ENCODE assay signal across 2 cellular contexts in the genomic region with DNA sequence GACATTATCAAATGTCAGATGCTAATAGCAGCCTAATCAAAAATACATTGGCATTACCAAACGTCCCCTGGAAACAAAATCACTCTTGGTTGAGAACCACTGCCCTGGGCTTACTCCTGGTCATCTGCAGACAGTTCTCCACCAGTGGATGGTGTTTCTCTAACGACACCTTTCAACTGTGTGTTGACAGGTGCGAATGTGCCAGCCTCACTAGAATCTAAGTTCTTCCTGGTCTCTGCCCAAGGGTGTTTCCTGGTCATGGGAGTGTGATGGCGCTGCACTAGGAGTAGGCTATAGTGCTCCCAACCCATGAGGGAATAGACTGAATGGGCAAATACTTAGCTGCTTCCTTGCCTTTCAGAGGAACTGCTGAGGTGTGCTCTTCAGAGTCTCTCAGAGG.
TF ChIP-seq lines count a peak whose summit lies in the region.

No MANE protein-coding gene starts in this region.

TF ChIP-seq in SK-N-SH treated with all-trans-retinoic acid at 6 μM for 48 hours, 23 proteins besides CTCF, POLR2A, EP300 and RAD21 (continued from another document):
- TF ChIP-seq ISL1 (CRISPR knock-in tag; IDR thresholded peaks at IDR 0.05) = no peak
- TF ChIP-seq, protein P1, sequence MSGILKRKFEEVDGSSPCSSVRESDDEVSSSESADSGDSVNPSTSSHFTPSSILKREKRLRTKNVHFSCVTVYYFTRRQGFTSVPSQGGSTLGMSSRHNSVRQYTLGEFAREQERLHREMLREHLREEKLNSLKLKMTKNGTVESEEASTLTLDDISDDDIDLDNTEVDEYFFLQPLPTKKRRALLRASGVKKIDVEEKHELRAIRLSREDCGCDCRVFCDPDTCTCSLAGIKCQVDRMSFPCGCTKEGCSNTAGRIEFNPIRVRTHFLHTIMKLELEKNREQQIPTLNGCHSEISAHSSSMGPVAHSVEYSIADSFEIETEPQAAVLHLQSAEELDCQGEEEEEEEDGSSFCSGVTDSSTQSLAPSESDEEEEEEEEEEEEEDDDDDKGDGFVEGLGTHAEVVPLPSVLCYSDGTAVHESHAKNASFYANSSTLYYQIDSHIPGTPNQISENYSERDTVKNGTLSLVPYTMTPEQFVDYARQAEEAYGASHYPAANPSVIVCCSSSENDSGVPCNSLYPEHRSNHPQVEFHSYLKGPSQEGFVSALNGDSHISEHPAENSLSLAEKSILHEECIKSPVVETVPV (CRISPR knock-in tag; IDR thresholded peaks at IDR 0.05) = no peak

TF ChIP-seq in K562, 482 proteins besides CTCF, POLR2A, EP300 and RAD21 (continued from another document):
- TF ChIP-seq, protein P2, sequence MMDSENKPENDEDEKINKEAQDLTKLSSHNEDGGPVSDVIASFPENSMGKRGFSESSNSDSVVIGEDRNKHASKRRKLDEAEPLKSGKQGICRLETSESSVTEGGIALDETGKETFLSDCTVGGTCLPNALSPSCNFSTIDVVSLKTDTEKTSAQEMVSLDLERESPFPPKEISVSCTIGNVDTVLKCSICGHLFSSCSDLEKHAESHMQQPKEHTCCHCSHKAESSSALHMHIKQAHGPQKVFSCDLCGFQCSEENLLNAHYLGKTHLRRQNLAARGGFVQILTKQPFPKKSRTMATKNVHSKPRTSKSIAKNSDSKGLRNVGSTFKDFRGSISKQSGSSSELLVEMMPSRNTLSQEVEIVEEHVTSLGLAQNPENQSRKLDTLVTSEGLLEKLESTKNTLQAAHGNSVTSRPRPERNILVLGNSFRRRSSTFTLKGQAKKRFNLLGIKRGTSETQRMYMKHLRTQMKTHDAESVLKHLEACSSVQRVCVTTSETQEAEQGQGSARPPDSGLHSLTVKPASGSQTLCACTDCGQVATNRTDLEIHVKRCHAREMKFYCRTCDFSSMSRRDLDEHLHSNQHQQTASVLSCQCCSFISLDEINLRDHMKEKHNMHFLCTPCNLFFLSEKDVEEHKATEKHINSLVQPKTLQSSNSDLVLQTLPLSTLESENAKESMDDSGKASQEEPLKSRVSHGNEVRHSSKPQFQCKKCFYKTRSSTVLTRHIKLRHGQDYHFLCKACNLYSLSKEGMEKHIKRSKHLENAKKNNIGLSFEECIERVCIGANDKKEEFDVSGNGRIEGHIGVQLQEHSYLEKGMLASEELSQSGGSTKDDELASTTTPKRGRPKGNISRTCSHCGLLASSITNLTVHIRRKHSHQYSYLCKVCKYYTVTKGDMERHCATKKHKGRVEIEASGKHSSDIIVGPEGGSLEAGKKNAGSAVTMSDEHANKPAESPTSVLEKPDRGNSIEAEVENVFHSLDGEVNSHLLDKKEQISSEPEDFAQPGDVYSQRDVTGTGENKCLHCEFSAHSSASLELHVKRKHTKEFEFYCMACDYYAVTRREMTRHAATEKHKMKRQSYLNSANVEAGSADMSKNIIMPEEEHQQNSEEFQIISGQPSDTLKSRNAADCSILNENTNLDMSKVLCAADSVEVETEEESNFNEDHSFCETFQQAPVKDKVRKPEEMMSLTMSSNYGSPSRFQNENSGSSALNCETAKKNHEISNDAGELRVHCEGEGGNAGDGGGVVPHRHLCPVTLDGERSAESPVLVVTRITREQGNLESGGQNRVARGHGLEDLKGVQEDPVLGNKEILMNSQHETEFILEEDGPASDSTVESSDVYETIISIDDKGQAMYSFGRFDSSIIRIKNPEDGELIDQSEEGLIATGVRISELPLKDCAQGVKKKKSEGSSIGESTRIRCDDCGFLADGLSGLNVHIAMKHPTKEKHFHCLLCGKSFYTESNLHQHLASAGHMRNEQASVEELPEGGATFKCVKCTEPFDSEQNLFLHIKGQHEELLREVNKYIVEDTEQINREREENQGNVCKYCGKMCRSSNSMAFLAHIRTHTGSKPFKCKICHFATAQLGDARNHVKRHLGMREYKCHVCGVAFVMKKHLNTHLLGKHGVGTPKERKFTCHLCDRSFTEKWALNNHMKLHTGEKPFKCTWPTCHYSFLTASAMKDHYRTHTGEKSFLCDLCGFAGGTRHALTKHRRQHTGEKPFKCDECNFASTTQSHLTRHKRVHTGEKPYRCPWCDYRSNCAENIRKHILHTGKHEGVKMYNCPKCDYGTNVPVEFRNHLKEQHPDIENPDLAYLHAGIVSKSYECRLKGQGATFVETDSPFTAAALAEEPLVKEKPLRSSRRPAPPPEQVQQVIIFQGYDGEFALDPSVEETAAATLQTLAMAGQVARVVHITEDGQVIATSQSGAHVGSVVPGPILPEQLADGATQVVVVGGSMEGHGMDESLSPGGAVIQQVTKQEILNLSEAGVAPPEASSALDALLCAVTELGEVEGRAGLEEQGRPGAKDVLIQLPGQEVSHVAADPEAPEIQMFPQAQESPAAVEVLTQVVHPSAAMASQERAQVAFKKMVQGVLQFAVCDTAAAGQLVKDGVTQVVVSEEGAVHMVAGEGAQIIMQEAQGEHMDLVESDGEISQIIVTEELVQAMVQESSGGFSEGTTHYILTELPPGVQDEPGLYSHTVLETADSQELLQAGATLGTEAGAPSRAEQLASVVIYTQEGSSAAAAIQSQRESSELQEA (IDR thresholded peaks at IDR 0.05; ENCODE audit: low read depth) = no peak
- TF ChIP-seq HOXB6 (CRISPR knock-in tag; IDR thresholded peaks at IDR 0.05; ENCODE audit: borderline replicate concordance) (no peak), CCNT2 (IDR thresholded peaks at IDR 0.05; ENCODE audit: borderline replicate concordance, extremely low read depth, insufficient read length, low read depth, low read length) (no peak), ZC3H8 (IDR thresholded peaks at IDR 0.05) (no peak), PHB2 (IDR thresholded peaks at IDR 0.05; ENCODE audit: low read depth) (no peak)
- TF ChIP-seq, protein P3, sequence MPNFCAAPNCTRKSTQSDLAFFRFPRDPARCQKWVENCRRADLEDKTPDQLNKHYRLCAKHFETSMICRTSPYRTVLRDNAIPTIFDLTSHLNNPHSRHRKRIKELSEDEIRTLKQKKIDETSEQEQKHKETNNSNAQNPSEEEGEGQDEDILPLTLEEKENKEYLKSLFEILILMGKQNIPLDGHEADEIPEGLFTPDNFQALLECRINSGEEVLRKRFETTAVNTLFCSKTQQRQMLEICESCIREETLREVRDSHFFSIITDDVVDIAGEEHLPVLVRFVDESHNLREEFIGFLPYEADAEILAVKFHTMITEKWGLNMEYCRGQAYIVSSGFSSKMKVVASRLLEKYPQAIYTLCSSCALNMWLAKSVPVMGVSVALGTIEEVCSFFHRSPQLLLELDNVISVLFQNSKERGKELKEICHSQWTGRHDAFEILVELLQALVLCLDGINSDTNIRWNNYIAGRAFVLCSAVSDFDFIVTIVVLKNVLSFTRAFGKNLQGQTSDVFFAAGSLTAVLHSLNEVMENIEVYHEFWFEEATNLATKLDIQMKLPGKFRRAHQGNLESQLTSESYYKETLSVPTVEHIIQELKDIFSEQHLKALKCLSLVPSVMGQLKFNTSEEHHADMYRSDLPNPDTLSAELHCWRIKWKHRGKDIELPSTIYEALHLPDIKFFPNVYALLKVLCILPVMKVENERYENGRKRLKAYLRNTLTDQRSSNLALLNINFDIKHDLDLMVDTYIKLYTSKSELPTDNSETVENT (CRISPR knock-in tag; IDR thresholded peaks at IDR 0.05) = no peak
